5 cellular contexts compared by ENCODE assay signal in the genomic region with DNA sequence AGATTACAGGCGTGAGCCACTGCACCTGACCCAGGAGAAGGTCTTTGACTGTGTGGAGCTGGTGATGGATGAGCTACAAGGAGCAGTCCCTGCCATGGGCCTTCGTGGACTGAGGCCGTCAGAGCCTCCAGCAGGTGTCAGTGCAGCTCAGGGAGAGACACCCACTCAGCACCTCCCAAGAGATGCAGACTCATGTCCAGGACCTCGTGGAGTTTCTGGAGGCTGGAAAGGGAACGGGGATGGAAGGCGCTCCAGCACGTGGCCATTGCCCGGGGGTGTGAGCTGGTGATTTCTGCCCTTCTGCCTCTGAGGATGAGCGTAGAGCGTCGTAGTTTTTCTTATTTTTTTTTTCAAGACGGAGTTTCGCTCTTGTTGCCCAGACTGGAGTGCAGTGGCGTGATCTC. TPM values are rescaled to one million over a fixed set of nuclear protein-coding genes. Genes with fewer than 3 reads are reported as not detected.
A peak's percentile ranks its signal among the peaks of the same experiment; 100 is the strongest.
DNase-seq lines count a peak whose midpoint lies in the region; TF ChIP-seq lines count a peak whose summit lies in the region.

No MANE protein-coding gene starts in this region.

- H3K79me2 ChIP-seq in OCI-LY3 (ENCODE audit: low read length): no peaks in the 10 kb centered on the region

- peak overlapping the region; percentile 3; the same call in 1 of the 2 replicates for H3K4me2 ChIP-seq in OCI-LY3 (ENCODE audit: low read length)

- H3K9me3 ChIP-seq in OCI-LY3 (ENCODE audit: insufficient read depth, low read length): no peaks in the 10 kb centered on the region

- H3K4me3 Mint-ChIP-seq in CD14-positive monocyte: peak overlapping the region in 1 of 2 donors; percentile 7

- intact Hi-C loops in CD14-positive monocyte (cut with micrococcal nuclease): no loop called here

- peak; percentile 63 for DNase-seq in H4 (ENCODE audit: low spot score)
- peak; percentile 56 for DNase-seq in fibroblast of the aortic adventitia (ENCODE audit: low read depth)
- DNase-seq in coronary artery (ENCODE audit: low spot score): no peak
- no peak for DNase-seq in CD14-positive monocyte (ENCODE audit: low spot score)

- H3K4me3 ChIP-seq in OCI-LY3 (ENCODE audit: low read length) (no peak overlapping the region), fibroblast of the aortic adventitia (ENCODE audit: low read depth, low read length) (no peak overlapping the region), coronary artery (no peak overlapping the region)

- peaks cover 11% of the 10 kb centered on the region for H3K4me1 ChIP-seq in OCI-LY3 (ENCODE audit: low read length)

- H2AFZ ChIP-seq in OCI-LY3 (ENCODE audit: low read depth, low read length): no peak overlapping the region

- no peak overlapping the region for H3K9ac ChIP-seq in OCI-LY3 (ENCODE audit: low read length)

- H4K20me1 ChIP-seq in OCI-LY3 (ENCODE audit: insufficient read depth, low read length): no peaks in the 10 kb centered on the region

- H3K9me3 Mint-ChIP-seq in CD14-positive monocyte: peaks cover 0 to 11% (median 7%) of the 10 kb centered on the region in 7 donors

- TF ChIP-seq CTCF in OCI-LY3 (IDR thresholded peaks at IDR 0.05; ENCODE audit: low read depth, low read length): peak; percentile 78
- peak; percentile 50 for TF ChIP-seq CTCF in fibroblast of the aortic adventitia (IDR thresholded peaks at IDR 0.05; ENCODE audit: insufficient read depth, low read length)
- no peak for TF ChIP-seq CTCF in coronary artery (IDR thresholded peaks at IDR 0.05)
- TF ChIP-seq CTCF in CD14-positive monocyte (IDR thresholded peaks at IDR 0.05): no peak

- no peaks in the 10 kb centered on the region for H3K36me3 ChIP-seq in OCI-LY3 (replicated peaks; ENCODE audit: low read depth, low read length)

- no peak overlapping the region for H3K27ac Mint-ChIP-seq in CD14-positive monocyte

- H3K27ac ChIP-seq in OCI-LY3 (ENCODE audit: low read length): peak overlapping the region; percentile 27; the same call in 1 of the 2 replicates
- no peak overlapping the region for H3K27ac ChIP-seq in coronary artery

- H3K27me3 Mint-ChIP-seq in CD14-positive monocyte (ENCODE audit: low read depth in 3 of 3): peaks cover 4 to 7% (median 5%) of the 10 kb centered on the region in 3 donors

- H3K27me3 ChIP-seq in OCI-LY3 (ENCODE audit: low read depth, low read length): no peaks in the 10 kb centered on the region

- H3K4me1 Mint-ChIP-seq in CD14-positive monocyte: peaks cover 26% of the 10 kb centered on the region

- H3K36me3 Mint-ChIP-seq in CD14-positive monocyte: peaks cover 21 to 25% of the 10 kb centered on the region in 2 donors

RNA-seq across cellular contexts. Expression of a gene that starts 9.5 kb away (rescaled TPM):
- total RNA-seq in H4 (2014; rRNA removed; shearing (Covaris generic)): 0.37 and 1.3 TPM in 2 replicates
- total RNA-seq in fibroblast of the aortic adventitia (ENCODE audit: low replicate concordance): 12.6 and 31.3 TPM in 2 replicates
- polyA plus RNA-seq in CD14-positive monocyte: 10 to 100 TPM; 13.7 to 15.4 TPM

RNA-seq across cellular contexts. Expression of a gene that starts 15.1 kb away (rescaled TPM):
- total RNA-seq in H4 (2014; rRNA removed; shearing (Covaris generic)): 0.37 TPM in 1 of 2 replicates, not detected in the other
- 0.09 TPM in 1 of 2 replicates, not detected in the other for total RNA-seq in fibroblast of the aortic adventitia (ENCODE audit: low replicate concordance)
- not detected for polyA plus RNA-seq in CD14-positive monocyte

RNA-seq across cellular contexts. Expression of a gene that starts 31.9 kb away (rescaled TPM):
- 29.5 and 33.0 TPM in 2 replicates for total RNA-seq in H4 (2014; rRNA removed; shearing (Covaris generic))
- 27.1 and 43.7 TPM in 2 replicates for total RNA-seq in fibroblast of the aortic adventitia (ENCODE audit: low replicate concordance)
- polyA plus RNA-seq in CD14-positive monocyte: 10 to 100 TPM; 17.3 to 18.8 TPM

RNA-seq across cellular contexts. Expression of a gene that starts 35.9 kb away (rescaled TPM):
- total RNA-seq in H4 (2014; rRNA removed; shearing (Covaris generic)): not detected in 2 replicates
- total RNA-seq in fibroblast of the aortic adventitia (ENCODE audit: low replicate concordance): not detected in 2 replicates
- polyA plus RNA-seq in CD14-positive monocyte: not detected

RNA-seq across cellular contexts. Expression of a gene that starts 45.9 kb away (rescaled TPM):
- total RNA-seq in H4 (2014; rRNA removed; shearing (Covaris generic)): 164 and 180 TPM in 2 replicates
- total RNA-seq in fibroblast of the aortic adventitia (ENCODE audit: low replicate concordance): 21.8 and 195 TPM in 2 replicates
- polyA plus RNA-seq in CD14-positive monocyte: 10 to 100 TPM; 58.1 to 70.8 TPM

Comparison
In these comparisons a context has a peak if more than half of its experiments do, and no peak if none do; other contexts are left out.
1. DNase-seq: peak in H4 (single experiment) and fibroblast of the aortic adventitia (single experiment); none in coronary artery (single experiment) and CD14-positive monocyte (single experiment).
2. CTCF ChIP-seq: peak in OCI-LY3 (single experiment) and fibroblast of the aortic adventitia (single experiment); none in coronary artery (single experiment) and CD14-positive monocyte (single experiment).